10 cellular contexts compared by ENCODE assay signal in the genomic region with DNA sequence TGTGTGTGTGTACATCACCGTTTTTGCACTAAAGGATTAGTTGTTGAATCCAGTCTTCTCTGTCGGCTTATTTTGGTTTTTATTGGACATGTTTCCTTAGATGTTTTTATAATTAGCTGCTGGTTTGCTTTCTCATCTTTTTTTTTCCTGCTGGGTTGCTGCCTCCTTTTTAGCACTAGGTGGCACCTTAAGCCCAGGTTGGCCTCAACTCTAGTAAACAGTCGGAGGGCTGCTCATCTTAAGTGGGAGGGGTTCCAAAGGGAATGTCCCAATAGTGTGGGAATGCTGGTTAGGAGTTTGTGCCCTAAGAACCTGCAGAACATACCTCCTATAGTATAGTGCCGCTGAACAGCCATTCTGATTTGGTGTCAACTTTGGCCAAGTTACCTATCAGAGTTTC.
DNase-seq lines count a peak whose midpoint lies in the region; ATAC-seq and TF ChIP-seq lines count a peak whose summit lies in the region.
"Had no signal": no experiment of that assay in that cellular context is flagged by ENCODE, and none has a peak within 500 bp of the region (broad histone marks: within the 10 kb centered on the region; RNA-seq: fewer than 3 reads in every experiment).

No MANE protein-coding gene starts in this region.

- H3K4me3 ChIP-seq in AG10803 (ENCODE audit: low read length) (no peak overlapping the region), adipocyte (ENCODE audit: low read length) (no peak overlapping the region), iPS DF 6.9 (ENCODE audit: low read length) (no peak overlapping the region)
- H3K4me3 ChIP-seq: lower lobe of right lung had no signal

- H3K9me3 ChIP-seq in adipocyte (ENCODE audit: control insufficient read depth, low read length) (no peaks in the 10 kb centered on the region), iPS DF 6.9 (ENCODE audit: control insufficient read depth, insufficient read depth, low read length) (no peaks in the 10 kb centered on the region)
- H3K9me3 ChIP-seq: lower lobe of right lung had no signal

- 0 out of 2 replicates have a peak, but pooled peaks have one; percentile 7 for TF ChIP-seq CTCF in AG10803 (conservative IDR thresholded peaks at IDR 0.05; ENCODE audit: low read length)

- no peaks in the 10 kb centered on the region for H3K36me3 ChIP-seq in adipocyte (ENCODE audit: control insufficient read depth, insufficient read depth, low read length, severe bottlenecking)
- H3K36me3 ChIP-seq in iPS DF 6.9 (ENCODE audit: control insufficient read depth, insufficient read depth, low read length): no peaks in the 10 kb centered on the region
- H3K36me3 ChIP-seq: lower lobe of right lung had no signal

- DNase-seq in AG10803 (ENCODE audit: low read depth) (no peak), HT-29 (ENCODE audit: low spot score) (peak; percentile 19), adipocyte (ENCODE audit: low read depth) (peak; percentile 18), iPS DF 6.9 (ENCODE audit: low read depth, low spot score) (peak; percentile 20), NCI-H1417 treated with DMSO at 0.1 percent for 48 hours (lab: John Stamatoyannopoulos, UW) (no peak)
- DNase-seq: lower lobe of right lung, SHP77 treated with DMSO at 0.1 percent for 48 hours had no signal

- ATAC-seq in GM19395 (IDR thresholded peaks at IDR 0.05; ENCODE audit: unreplicated experiment): no peak
- no peak for ATAC-seq in HG02588 (IDR thresholded peaks at IDR 0.05; ENCODE audit: unreplicated experiment)
- no peak for ATAC-seq in GM18868 (IDR thresholded peaks at IDR 0.05; ENCODE audit: unreplicated experiment)
- ATAC-seq: lower lobe of right lung had no signal

- H3K9ac ChIP-seq in adipocyte (ENCODE audit: low read length): no peak overlapping the region

- WGBS in iPS DF 6.9 (ENCODE audit: insufficient coverage, insufficient read length): no CpG with 5 or more reads among the region's 4 CpGs

- H3K27ac ChIP-seq in iPS DF 6.9 (ENCODE audit: low read length): no peak overlapping the region
- H3K27ac ChIP-seq: lower lobe of right lung had no signal

- H3K4me1 ChIP-seq in adipocyte (ENCODE audit: control insufficient read depth, insufficient read depth, low read length): no peaks in the 10 kb centered on the region
- H3K4me1 ChIP-seq in iPS DF 6.9 (ENCODE audit: control insufficient read depth, insufficient read depth, low read length): no peaks in the 10 kb centered on the region
- H3K4me1 ChIP-seq: lower lobe of right lung had no signal

- H3K27me3 ChIP-seq in adipocyte (replicated peaks; ENCODE audit: control insufficient read depth, insufficient read depth, low read length) (no peaks in the 10 kb centered on the region), iPS DF 6.9 (ENCODE audit: control insufficient read depth, insufficient read depth, low read length) (no peaks in the 10 kb centered on the region)

Comparison
In these comparisons a context has a peak if more than half of its experiments do, and no peak if none do; other contexts are left out.
1. DNase-seq: peak in HT-29 (single experiment), adipocyte (single experiment) and iPS DF 6.9 (single experiment); none in AG10803 (single experiment) and NCI-H1417 treated with DMSO at 0.1 percent for 48 hours (single experiment).